In the genomic region with DNA sequence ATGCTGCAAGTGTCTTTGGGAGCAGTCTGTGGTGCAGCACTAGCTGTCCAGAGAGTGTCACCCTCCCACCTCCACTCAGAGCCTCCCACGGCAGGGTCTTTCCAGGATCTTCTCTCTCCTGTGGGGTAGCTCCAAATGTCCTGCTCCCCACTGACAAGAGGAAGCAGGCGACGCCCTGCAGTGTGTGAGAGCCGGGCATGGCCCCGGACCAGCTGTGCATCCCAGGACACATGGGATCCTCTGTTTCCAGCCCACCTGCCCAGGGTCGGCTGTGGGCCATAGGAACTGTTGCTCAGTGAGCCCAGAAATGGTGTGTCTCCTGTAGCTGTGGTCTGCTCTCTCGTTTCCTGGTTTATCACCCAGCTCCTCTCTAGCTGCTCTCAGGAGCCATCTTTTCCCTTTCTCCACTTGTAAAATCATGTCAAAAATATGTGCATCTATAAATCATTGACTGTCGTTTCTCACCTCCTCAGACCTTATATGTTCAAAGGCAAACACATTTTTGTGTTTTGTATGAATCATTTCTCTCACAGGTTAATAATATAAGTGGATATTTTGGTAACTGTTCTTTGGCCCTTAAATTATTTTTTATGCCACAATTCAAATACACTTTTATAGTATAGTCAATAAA, we compare ENCODE assay signal across 21 cellular contexts.
"Had no signal": no experiment of that assay in that cellular context is flagged by ENCODE, and none has a peak within 500 bp of the region (broad histone marks: within the 10 kb centered on the region; RNA-seq: fewer than 3 reads in every experiment).

No MANE protein-coding gene starts in this region.

- H3K36me3 ChIP-seq: gastrocnemius medialis, heart right ventricle, lower lobe of right lung, right atrium auricular region, thoracic aorta had no signal

- H3K27ac ChIP-seq: dorsolateral prefrontal cortex, gastrocnemius medialis, heart right ventricle, lower lobe of right lung, right atrium auricular region, skin epidermis, thoracic aorta had no signal

- ATAC-seq: activated CD4-positive, alpha-beta T cell treated with anti-CD3 and anti-CD28 coated beads for 36 hours; gastrocnemius medialis; left colon; lower lobe of right lung; WTC11 had no signal

- H3K4me1 ChIP-seq: gastrocnemius medialis, lower lobe of right lung had no signal

- H3K4me2 ChIP-seq: SK-N-SH had no signal

- H3K9ac ChIP-seq: SK-N-SH had no signal

- DNase-seq: activated CD4-positive, alpha-beta memory T cell treated with anti-CD3 and anti-CD28 coated beads, Interleukin-2, amount 10 ng/mL, durations not matched to agents 7 days and 5 days; activated CD4-positive, alpha-beta T cell treated with anti-CD3 and anti-CD28 coated beads for 36 hours; activated naive CD4-positive, alpha-beta T cell treated with Interleukin-2 at 50 U/mL for 16 hours; activated naive CD8-positive, alpha-beta T cell treated with anti-CD3 and anti-CD28 coated beads, Interleukin-2, amount 10 ng/mL, durations not matched to agents 7 days and 5 days; activated T-cell treated with anti-CD3 and anti-CD28 coated beads, Interleukin-2, amount 50 U/mL, for 1 hour; amygdala; caudate nucleus; dorsolateral prefrontal cortex; erythroblast; gastrocnemius medialis; heart right ventricle; immature natural killer cell; left colon; lower lobe of right lung; occipital lobe; SK-N-SH; stimulated activated CD4-positive, alpha-beta T cell treated with anti-CD3 and anti-CD28 coated beads, Interleukin-2, amount 100 ng/mL, for 48 hours had no signal

- H3K27me3 ChIP-seq: gastrocnemius medialis, heart right ventricle, right atrium auricular region had no signal

- H3K9me2 ChIP-seq: SK-N-SH had no signal

- H3K4me3 ChIP-seq: dorsolateral prefrontal cortex, gastrocnemius medialis, heart right ventricle, lower lobe of right lung, right atrium auricular region, skin epidermis, thoracic aorta had no signal

- H3K9me3 ChIP-seq: gastrocnemius medialis, heart right ventricle, lower lobe of right lung, right atrium auricular region, SK-N-SH, thoracic aorta had no signal
